ENCODE assay signal across 1 cellular context in the genomic region with DNA sequence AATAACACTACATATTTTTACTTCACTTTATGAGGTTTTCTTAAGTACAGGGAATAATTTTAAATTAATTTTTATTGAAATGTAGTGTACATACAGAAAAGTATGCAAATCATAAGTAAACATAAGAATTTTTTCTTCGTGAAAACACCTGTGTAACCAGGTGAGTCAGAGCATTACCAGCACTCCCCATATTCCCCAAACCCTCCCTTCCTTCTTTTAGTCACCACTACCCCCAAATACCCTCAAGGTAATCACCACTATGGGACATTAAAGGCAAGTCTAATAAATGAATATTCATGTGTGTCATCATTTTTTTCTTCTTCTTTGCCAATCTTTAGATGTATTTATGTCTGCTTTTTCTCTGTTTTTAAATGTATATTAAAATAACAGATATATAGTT.
TF ChIP-seq lines count a peak whose summit lies in the region.

No MANE protein-coding gene starts in this region.

TF ChIP-seq in K562, 482 proteins besides CTCF, POLR2A, EP300 and RAD21 (continued from another document):
- TF ChIP-seq COPS2 (conservative IDR thresholded peaks at IDR 0.05), result no peak
